ENCODE assay signal across 14 cellular contexts in genomic region chr5:60494635-60495034, GRCh38.
DNase-seq lines count a peak whose midpoint lies in the region; ATAC-seq and TF ChIP-seq lines count a peak whose summit lies in the region.
"Had no signal": no experiment of that assay in that cellular context is flagged by ENCODE, and none has a peak within 500 bp of the region (broad histone marks: within the 10 kb centered on the region; RNA-seq: fewer than 3 reads in every experiment).

No MANE protein-coding gene starts in this region.

- ATAC-seq in GM18858 (IDR thresholded peaks at IDR 0.05; ENCODE audit: unreplicated experiment) (peak; percentile 92), GM21619 (IDR thresholded peaks at IDR 0.05; ENCODE audit: unreplicated experiment) (peak; percentile 83), HG03159 (IDR thresholded peaks at IDR 0.05; ENCODE audit: unreplicated experiment) (peak; percentile 77), GM21528 (IDR thresholded peaks at IDR 0.05; ENCODE audit: low FRiP score, unreplicated experiment) (no peak), WTC11 (no peak)
- no peak for ATAC-seq in activated T-helper 17 cell treated with anti-CD3 and anti-CD28 coated beads, Interleukin-2, amount 50 U/mL, for 72 hours (replicated peaks)
- ATAC-seq: CD8-positive, alpha-beta T cell had no signal

- H2AFZ ChIP-seq in neural progenitor cell (replicated peaks): peak overlapping the region; percentile 17

- CTCF ChIA-PET in WTC11 (lab: Charles Lee): interaction anchor here (1.2 kb wide), 1 partner anchor 175 kb away, joined by 3 read pairs; no protein-coding TSS in a partner anchor

- H3K27ac ChIP-seq in neural progenitor cell: no peak overlapping the region

- no peaks in the 10 kb centered on the region for H3K27me3 ChIP-seq in neural progenitor cell

- no peak overlapping the region for H3K9ac ChIP-seq in neural progenitor cell
- H3K9ac ChIP-seq: SK-N-SH had no signal

- DNase-seq in neural progenitor cell (ENCODE audit: low spot score) (no peak), UCSD-AML1 (lab: John Stamatoyannopoulos, UW; ENCODE audit: unreplicated experiment) (no peak), WTC11 (ENCODE audit: low spot score) (no peak)
- DNase-seq: activated gamma-delta T cell treated with Interleukin-2 at 50 U/mL for 16 hours; CD8-positive, alpha-beta T cell; NCI-H82; SK-N-SH; small intestine had no signal

- no peaks in the 10 kb centered on the region for H4K20me1 ChIP-seq in neural progenitor cell (ENCODE audit: low read depth)

- H3K27ac Mint-ChIP-seq in neural progenitor cell (no peak overlapping the region), WTC11 (no peak overlapping the region)
- H3K27ac Mint-ChIP-seq in activated T-helper 17 cell treated with anti-CD3 and anti-CD28 coated beads, Interleukin-2, amount 50 U/mL, for 72 hours: no peak overlapping the region
- H3K27ac Mint-ChIP-seq: CD8-positive, alpha-beta T cell had no signal

- H3K4me3 Mint-ChIP-seq in neural progenitor cell (no peak overlapping the region), WTC11 (no peak overlapping the region)
- H3K4me3 Mint-ChIP-seq in activated T-helper 17 cell treated with anti-CD3 and anti-CD28 coated beads, Interleukin-2, amount 50 U/mL, for 72 hours: no peak overlapping the region
- H3K4me3 Mint-ChIP-seq: CD8-positive, alpha-beta T cell; central memory CD8-positive, alpha-beta T cell had no signal

- H3K4me1 Mint-ChIP-seq in neural progenitor cell: peaks cover 3% of the 10 kb centered on the region
- H3K4me1 Mint-ChIP-seq in activated T-helper 17 cell treated with anti-CD3 and anti-CD28 coated beads, Interleukin-2, amount 50 U/mL, for 72 hours: no peaks in the 10 kb centered on the region
- peaks cover 26% of the 10 kb centered on the region for H3K4me1 Mint-ChIP-seq in WTC11
- H3K4me1 Mint-ChIP-seq: central memory CD8-positive, alpha-beta T cell had no signal

- H3K79me2 ChIP-seq in neural progenitor cell (ENCODE audit: low read depth): no peaks in the 10 kb centered on the region

- peak overlapping the region; percentile 38 for H3K4me2 ChIP-seq in neural progenitor cell
- H3K4me2 ChIP-seq: SK-N-SH had no signal

- no peaks in the 10 kb centered on the region for H3K36me3 ChIP-seq in neural progenitor cell

- H3K9me3 Mint-ChIP-seq in neural progenitor cell (no peaks in the 10 kb centered on the region), WTC11 (no peaks in the 10 kb centered on the region)
- no peaks in the 10 kb centered on the region for H3K9me3 Mint-ChIP-seq in activated T-helper 17 cell treated with anti-CD3 and anti-CD28 coated beads, Interleukin-2, amount 50 U/mL, for 72 hours
- H3K9me3 Mint-ChIP-seq: CD8-positive, alpha-beta T cell; central memory CD8-positive, alpha-beta T cell had no signal

- no peaks in the 10 kb centered on the region for H3K9me3 ChIP-seq in neural progenitor cell (ENCODE audit: low read depth)
- H3K9me3 ChIP-seq: SK-N-SH had no signal

- H3K4me1 ChIP-seq in neural progenitor cell: peaks cover 16% of the 10 kb centered on the region

- H3F3A ChIP-seq in neural progenitor cell (ENCODE audit: low read depth): no peaks in the 10 kb centered on the region

- H3K27me3 Mint-ChIP-seq in neural progenitor cell (ENCODE audit: insufficient read depth, low read depth): peaks cover 3% of the 10 kb centered on the region
- no peaks in the 10 kb centered on the region for H3K27me3 Mint-ChIP-seq in activated T-helper 17 cell treated with anti-CD3 and anti-CD28 coated beads, Interleukin-2, amount 50 U/mL, for 72 hours
- no peaks in the 10 kb centered on the region for H3K27me3 Mint-ChIP-seq in WTC11 (ENCODE audit: low read depth)
- H3K27me3 Mint-ChIP-seq: central memory CD8-positive, alpha-beta T cell had no signal

- TF ChIP-seq CTCF in neural progenitor cell (IDR thresholded peaks at IDR 0.05) (no peak), WTC11 (IDR thresholded peaks at IDR 0.05) (no peak)

- H3K36me3 Mint-ChIP-seq in neural progenitor cell (no peaks in the 10 kb centered on the region), WTC11 (no peaks in the 10 kb centered on the region)
- H3K36me3 Mint-ChIP-seq in activated T-helper 17 cell treated with anti-CD3 and anti-CD28 coated beads, Interleukin-2, amount 50 U/mL, for 72 hours (ENCODE audit: low read depth): no peaks in the 10 kb centered on the region
- H3K36me3 Mint-ChIP-seq: CD8-positive, alpha-beta T cell had no signal

- no peak overlapping the region for H3K4me3 ChIP-seq in neural progenitor cell

- POLR2A ChIA-PET in WTC11 (lab: Charles Lee): no interaction called here

TF ChIP-seq in WTC11, 78 proteins besides CTCF, POLR2A, EP300 and RAD21:
- no peak for TF ChIP-seq FOXP1 (CRISPR knock-in tag; IDR thresholded peaks at IDR 0.05; ENCODE audit: borderline replicate concordance)

Comparison
In these comparisons a context has a peak if more than half of its experiments do, and no peak if none do; other contexts are left out.
1. ATAC-seq: peak in GM18858 (single experiment), GM21619 (single experiment) and HG03159 (single experiment); none in activated T-helper 17 cell treated with anti-CD3 and anti-CD28 coated beads, Interleukin-2, amount 50 U/mL, for 72 hours (single experiment), GM21528 (single experiment) and WTC11 (single experiment).